18 cellular contexts compared by ENCODE assay signal in genomic region chr14:102882233-102882906, GRCh38. TPM values are rescaled to one million over a fixed set of nuclear protein-coding genes. Genes with fewer than 3 reads are reported as not detected.
DNase-seq lines count a peak whose midpoint lies in the region; ATAC-seq lines count a peak whose summit lies in the region.
"Had no signal": no experiment of that assay in that cellular context is flagged by ENCODE, and none has a peak within 500 bp of the region (broad histone marks: within the 10 kb centered on the region; RNA-seq: fewer than 3 reads in every experiment).

No MANE protein-coding gene starts in this region.

- intact Hi-C loops in activated naive CD4-positive, alpha-beta T cell treated with anti-CD3 and anti-CD28 coated beads for 36 hours (cut with micrococcal nuclease) = loop anchor here (5.0 kb wide), 1 partner anchor 105 kb away; the partner anchor contains the start of gene TRAF3

- no peak overlapping the region for H3K4me3 Mint-ChIP-seq in activated naive CD4-positive, alpha-beta T cell treated with anti-CD3 and anti-CD28 coated beads for 36 hours
- H3K4me3 Mint-ChIP-seq in IgD-negative memory B cell (no peak overlapping the region), memory B cell (no peak overlapping the region)
- no peak overlapping the region for H3K4me3 Mint-ChIP-seq in stimulated activated naive CD8-positive, alpha-beta T cell treated with anti-CD3 and anti-CD28 coated beads, Interleukin-15, amount 100 ng/mL, for 72 hours
- H3K4me3 Mint-ChIP-seq: activated B cell treated with CpG ODN at 0.5 μM for 24 hours had no signal

- DNase-seq in activated naive CD4-positive, alpha-beta T cell treated with anti-CD3 and anti-CD28 coated beads for 36 hours = no peak
- DNase-seq in activated naive CD4-positive, alpha-beta T cell treated with anti-CD3 and anti-CD28 coated beads, Interleukin-2, amount 50 U/mL, for 16 hours = no peak
- no peak for DNase-seq in memory B cell (ENCODE audit: low spot score in 2 of 2)
- no peak for DNase-seq in stimulated activated naive CD8-positive, alpha-beta T cell treated with anti-CD3 and anti-CD28 coated beads, Interleukin-15, amount 100 ng/mL, for 72 hours
- DNase-seq in NCI-H524 treated with DMSO at 0.1 percent for 48 hours (lab: John Stamatoyannopoulos, UW) = no peak
- DNase-seq: activated B cell treated with CpG ODN at 0.5 μM for 24 hours; activated effector memory CD4-positive, alpha-beta T cell treated with anti-CD3 and anti-CD28 coated beads, Interleukin-2, amount 50 U/mL, for 16 hours; effector CD8-positive, alpha-beta T cell; KG1; MV-4-11; NCI-H2227 treated with DMSO at 0.1 percent for 48 hours; NK-92 treated with Interleukin-12 subunit alpha and Interleukin-12 subunit beta, amount 100 ng/mL, for 24 hours; occipital lobe had no signal

- H3K4me1 Mint-ChIP-seq in activated naive CD4-positive, alpha-beta T cell treated with anti-CD3 and anti-CD28 coated beads for 36 hours (ENCODE audit: low read depth) = peaks cover 20% of the 10 kb centered on the region
- H3K4me1 Mint-ChIP-seq in IgD-negative memory B cell (peaks cover 0 to 2% (median 0%) of the 10 kb centered on the region in 3 donors), memory B cell (peaks cover 8% of the 10 kb centered on the region)
- H3K4me1 Mint-ChIP-seq in stimulated activated naive CD8-positive, alpha-beta T cell treated with anti-CD3 and anti-CD28 coated beads, Interleukin-15, amount 100 ng/mL, for 72 hours = no peaks in the 10 kb centered on the region
- H3K4me1 Mint-ChIP-seq: activated B cell treated with CpG ODN at 0.5 μM for 24 hours had no signal

- peak overlapping the region; percentile 80 for H3K27ac Mint-ChIP-seq in activated naive CD4-positive, alpha-beta T cell treated with anti-CD3 and anti-CD28 coated beads for 36 hours
- H3K27ac Mint-ChIP-seq in IgD-negative memory B cell = peak overlapping the region in 2 of 3 donors; percentile 41 to 64
- H3K27ac Mint-ChIP-seq in memory B cell = peak overlapping the region; percentile 18
- H3K27ac Mint-ChIP-seq in stimulated activated naive CD8-positive, alpha-beta T cell treated with anti-CD3 and anti-CD28 coated beads, Interleukin-15, amount 100 ng/mL, for 72 hours = peak overlapping the region; percentile 22 to 23
- H3K27ac Mint-ChIP-seq: activated B cell treated with CpG ODN at 0.5 μM for 24 hours had no signal

- peaks cover 43% of the 10 kb centered on the region for H3K36me3 Mint-ChIP-seq in activated naive CD4-positive, alpha-beta T cell treated with anti-CD3 and anti-CD28 coated beads for 36 hours (ENCODE audit: low read depth)
- peaks cover 4% of the 10 kb centered on the region for H3K36me3 Mint-ChIP-seq in IgD-negative memory B cell
- peaks cover 22% of the 10 kb centered on the region for H3K36me3 Mint-ChIP-seq in memory B cell

- no peak for ATAC-seq in memory B cell (ENCODE audit: low read depth)
- ATAC-seq in stimulated activated naive CD8-positive, alpha-beta T cell treated with anti-CD3 and anti-CD28 coated beads, Interleukin-15, amount 100 ng/mL, for 72 hours = no peak
- no peak for ATAC-seq in GM18498 (IDR thresholded peaks at IDR 0.05; ENCODE audit: unreplicated experiment)
- ATAC-seq: gastroesophageal sphincter, HCT116 had no signal

- no peaks in the 10 kb centered on the region for H3K27me3 Mint-ChIP-seq in activated naive CD4-positive, alpha-beta T cell treated with anti-CD3 and anti-CD28 coated beads for 36 hours (ENCODE audit: low read depth)
- no peaks in the 10 kb centered on the region for H3K27me3 Mint-ChIP-seq in IgD-negative memory B cell
- no peaks in the 10 kb centered on the region for H3K27me3 Mint-ChIP-seq in memory B cell
- no peaks in the 10 kb centered on the region for H3K27me3 Mint-ChIP-seq in stimulated activated naive CD8-positive, alpha-beta T cell treated with anti-CD3 and anti-CD28 coated beads, Interleukin-15, amount 100 ng/mL, for 72 hours
- H3K27me3 Mint-ChIP-seq: activated B cell treated with CpG ODN at 0.5 μM for 24 hours had no signal

- CTCF ChIA-PET in activated naive CD4-positive, alpha-beta T cell treated with anti-CD3 and anti-CD28 coated beads for 36 hours (lab: Charles Lee) = interaction anchor here (0.7 kb wide), 1 partner anchor 11 kb away, joined by 3 read pairs; no protein-coding TSS in a partner anchor

- H3K9me3 Mint-ChIP-seq in activated naive CD4-positive, alpha-beta T cell treated with anti-CD3 and anti-CD28 coated beads for 36 hours = no peaks in the 10 kb centered on the region
- H3K9me3 Mint-ChIP-seq in IgD-negative memory B cell (no peaks in the 10 kb centered on the region), memory B cell (no peaks in the 10 kb centered on the region)
- H3K9me3 Mint-ChIP-seq in stimulated activated naive CD8-positive, alpha-beta T cell treated with anti-CD3 and anti-CD28 coated beads, Interleukin-15, amount 100 ng/mL, for 72 hours = no peaks in the 10 kb centered on the region
- H3K9me3 Mint-ChIP-seq: activated B cell treated with CpG ODN at 0.5 μM for 24 hours had no signal

RNA-seq across cellular contexts. Expression of gene AMN, which starts 40.1 kb away (rescaled TPM):
- under 1 TPM; 0.33 to 0.37 TPM for total RNA-seq in activated naive CD4-positive, alpha-beta T cell treated with anti-CD3 and anti-CD28 coated beads for 36 hours
- 15.0 TPM for polyA plus RNA-seq in IgD-negative memory B cell
- total RNA-seq: occipital lobe, RPMI7951 had no signal

Comparison
In these comparisons a context has a peak if more than half of its experiments do, and no peak if none do; other contexts are left out.
1. H3K27ac Mint-ChIP-seq: peak in every context shown above with its lines; median percentile 80 in activated naive CD4-positive, alpha-beta T cell treated with anti-CD3 and anti-CD28 coated beads for 36 hours; 52 in IgD-negative memory B cell; 22 in stimulated activated naive CD8-positive, alpha-beta T cell treated with anti-CD3 and anti-CD28 coated beads, Interleukin-15, amount 100 ng/mL, for 72 hours; 18 in memory B cell.